Comparison of ENCODE assay signal across 13 cellular contexts in genomic region chr6:122458087-122458486, GRCh38.
"Had no signal": no experiment of that assay in that cellular context is flagged by ENCODE, and none has a peak within 500 bp of the region (broad histone marks: within the 10 kb centered on the region; RNA-seq: fewer than 3 reads in every experiment).

No MANE protein-coding gene starts in this region.

- ATAC-seq: activated naive CD4-positive, alpha-beta T cell treated with anti-CD3 and anti-CD28 coated beads, Interleukin-2, amount 50 U/mL, for 72 hours; left lobe of liver; SK-N-SH treated with all-trans-retinoic acid at 6 μM for 48 hours had no signal

- H3K9me3 Mint-ChIP-seq: activated naive CD4-positive, alpha-beta T cell treated with anti-CD3 and anti-CD28 coated beads, Interleukin-2, amount 50 U/mL, for 72 hours; neural crest cell had no signal

- H3K9me3 ChIP-seq: ascending aorta, esophagus squamous epithelium had no signal

- DNase-seq: activated CD4-positive, CD25-positive, alpha-beta regulatory T cell treated with anti-CD3 and anti-CD28 coated beads, Interleukin-2, amount 50 U/mL, for 72 hours; esophagus squamous epithelium; foreskin fibroblast; head of caudate nucleus; mesenchymal stem cell; Right ventricle myocardium superior; stimulated activated CD4-positive, alpha-beta T cell treated with anti-CD3 and anti-CD28 coated beads, Interleukin-4, amount 100 ng/mL, for 1 hour; stimulated activated CD8-positive, alpha-beta memory T cell treated with anti-CD3 and anti-CD28 coated beads, Interleukin-4, amount 100 ng/mL, for 48 hours had no signal

- H3K4me3 Mint-ChIP-seq: neural crest cell had no signal
